In the genomic region with DNA sequence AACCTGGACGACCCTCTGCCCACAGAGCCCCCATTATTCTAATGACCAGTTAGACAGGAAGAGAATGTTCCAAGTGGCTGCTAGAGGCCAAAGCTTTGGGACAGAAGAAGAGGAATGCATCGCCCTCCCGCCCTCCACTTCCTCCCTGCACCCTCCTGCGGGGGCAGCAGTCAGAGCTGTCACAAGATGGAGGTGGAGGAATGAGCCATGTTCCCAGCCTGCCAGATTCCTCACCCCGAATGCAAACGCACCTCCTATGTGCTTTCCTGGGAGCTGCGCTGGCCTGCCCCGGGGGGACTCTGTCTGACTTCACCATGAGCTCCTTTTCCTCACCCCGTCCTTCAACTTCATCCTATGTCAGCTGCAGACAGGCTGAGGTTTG, we compare ENCODE assay signal across 23 cellular contexts.
DNase-seq lines count a peak whose midpoint lies in the region; ATAC-seq and TF ChIP-seq lines count a peak whose summit lies in the region.
"Had no signal": no experiment of that assay in that cellular context is flagged by ENCODE, and none has a peak within 500 bp of the region (broad histone marks: within the 10 kb centered on the region; RNA-seq: fewer than 3 reads in every experiment).

No MANE protein-coding gene starts in this region.

- H3K4me1 Mint-ChIP-seq in T-helper 2 cell treated with Interferon-gamma antibody and Interleukin-4, amounts not matched to agents 5 μg/mL and 100 μg/mL, for 36 hours (ENCODE audit: low read depth) = peaks cover 2% of the 10 kb centered on the region
- peaks cover 17% of the 10 kb centered on the region for H3K4me1 Mint-ChIP-seq in stimulated activated memory B cell treated with anti-CD40 and anti-IgM and Interleukin-4, amounts not matched to agents 10 μg/mL and 1 μg/mL and 100 μg/mL, for 72 hours

- no peak overlapping the region for H3K4me3 Mint-ChIP-seq in T-helper 2 cell treated with Interferon-gamma antibody and Interleukin-4, amounts not matched to agents 5 μg/mL and 100 μg/mL, for 36 hours
- H3K4me3 Mint-ChIP-seq in stimulated activated memory B cell treated with anti-CD40 and anti-IgM and Interleukin-4, amounts not matched to agents 10 μg/mL and 1 μg/mL and 100 μg/mL, for 72 hours = no peak overlapping the region
- H3K4me3 Mint-ChIP-seq: activated CD4-positive, alpha-beta T cell treated with anti-CD3 and anti-CD28 coated beads for 36 hours; activated naive CD4-positive, alpha-beta T cell treated with anti-CD3 and anti-CD28 coated beads, Interleukin-2, amount 50 U/mL, for 24 hours; CD14-positive monocyte; nephron had no signal

- peaks cover 18% of the 10 kb centered on the region for H3K36me3 ChIP-seq in WERI-Rb-1

- peak; percentile 28; the same call in 1 of the 2 replicates for TF ChIP-seq CTCF in WERI-Rb-1 (IDR thresholded peaks at IDR 0.05; ENCODE audit: low read depth, low read length)

- no peaks in the 10 kb centered on the region for H3K27me3 Mint-ChIP-seq in T-helper 2 cell treated with Interferon-gamma antibody and Interleukin-4, amounts not matched to agents 5 μg/mL and 100 μg/mL, for 36 hours (ENCODE audit: low read depth)
- no peaks in the 10 kb centered on the region for H3K27me3 Mint-ChIP-seq in stimulated activated memory B cell treated with anti-CD40 and anti-IgM and Interleukin-4, amounts not matched to agents 10 μg/mL and 1 μg/mL and 100 μg/mL, for 72 hours
- H3K27me3 Mint-ChIP-seq: activated CD4-positive, alpha-beta T cell treated with anti-CD3 and anti-CD28 coated beads for 36 hours; activated naive CD4-positive, alpha-beta T cell treated with anti-CD3 and anti-CD28 coated beads, Interleukin-2, amount 50 U/mL, for 24 hours had no signal

- H3K9me3 ChIP-seq in WERI-Rb-1 (ENCODE audit: severe bottlenecking) = no peaks in the 10 kb centered on the region
- H3K9me3 ChIP-seq: upper lobe of right lung had no signal

- H3K27ac Mint-ChIP-seq in T-helper 2 cell treated with Interferon-gamma antibody and Interleukin-4, amounts not matched to agents 5 μg/mL and 100 μg/mL, for 36 hours = peak overlapping the region; percentile 15
- H3K27ac Mint-ChIP-seq in stimulated activated memory B cell treated with anti-CD40 and anti-IgM and Interleukin-4, amounts not matched to agents 10 μg/mL and 1 μg/mL and 100 μg/mL, for 72 hours = peak overlapping the region; percentile 14
- H3K27ac Mint-ChIP-seq: activated CD4-positive, alpha-beta T cell treated with anti-CD3 and anti-CD28 coated beads for 36 hours; activated naive CD4-positive, alpha-beta T cell treated with anti-CD3 and anti-CD28 coated beads, Interleukin-2, amount 50 U/mL, for 24 hours had no signal

- DNase-seq in T-helper 2 cell treated with Interferon-gamma antibody and Interleukin-4, amounts not matched to agents 5 μg/mL and 100 μg/mL, for 36 hours (ENCODE audit: low spot score) = no peak
- DNase-seq in T-helper 2 cell (no peak), WERI-Rb-1 (no peak), head of caudate nucleus (peak in 41 of 42 donors; percentile 36 to 88 (median 75)), NCI-H748 (lab: John Stamatoyannopoulos, UW; ENCODE audit: unreplicated experiment) (no peak), SIG-M5 treated with dmso at 0.1 percent for 504 hours (lab: John Stamatoyannopoulos, UW; ENCODE audit: unreplicated experiment) (no peak)
- DNase-seq: activated CD4-positive, alpha-beta T cell treated with anti-CD3 and anti-CD28 coated beads for 36 hours; activated CD8-positive, alpha-beta memory T cell treated with anti-CD3 and anti-CD28 coated beads, Interleukin-2, amount 50 U/mL, for 48 hours; dermis blood vessel endothelial cell; DMS79 treated with DMSO at 0.1 percent for 48 hours; erythroblast; mammary epithelial cell; NCI-H1694; NCI-H446; SIG-M5; stimulated activated CD4-positive, alpha-beta T cell treated with anti-CD3 and anti-CD28 coated beads, Interleukin-15, amount 100 ng/mL, for 24 hours; stimulated activated naive CD8-positive, alpha-beta T cell treated with anti-CD3 and anti-CD28 coated beads, Interleukin-15, Interleukin-2, amounts not matched to agents 100 U/mL and 50 U/mL, for 24 hours; upper lobe of right lung had no signal

- peaks cover 13% of the 10 kb centered on the region for H3K36me3 Mint-ChIP-seq in T-helper 2 cell treated with Interferon-gamma antibody and Interleukin-4, amounts not matched to agents 5 μg/mL and 100 μg/mL, for 36 hours (ENCODE audit: low read depth)
- H3K36me3 Mint-ChIP-seq in stimulated activated memory B cell treated with anti-CD40 and anti-IgM and Interleukin-4, amounts not matched to agents 10 μg/mL and 1 μg/mL and 100 μg/mL, for 72 hours = peaks cover 20% of the 10 kb centered on the region

- ATAC-seq in stimulated activated memory B cell treated with anti-CD40 and anti-IgM and Interleukin-4, amounts not matched to agents 10 μg/mL and 1 μg/mL and 100 μg/mL, for 72 hours = no peak
- ATAC-seq in HG03457 (IDR thresholded peaks at IDR 0.05; ENCODE audit: unreplicated experiment) = no peak
- ATAC-seq: activated CD4-positive, alpha-beta T cell treated with anti-CD3 and anti-CD28 coated beads for 36 hours; stimulated activated naive CD8-positive, alpha-beta T cell treated with anti-CD3 and anti-CD28 coated beads, Interleukin-15, Interleukin-2, amounts not matched to agents 100 U/mL and 50 U/mL, for 24 hours; upper lobe of right lung had no signal

- H3K9me3 Mint-ChIP-seq in T-helper 2 cell treated with Interferon-gamma antibody and Interleukin-4, amounts not matched to agents 5 μg/mL and 100 μg/mL, for 36 hours = no peaks in the 10 kb centered on the region
- no peaks in the 10 kb centered on the region for H3K9me3 Mint-ChIP-seq in stimulated activated memory B cell treated with anti-CD40 and anti-IgM and Interleukin-4, amounts not matched to agents 10 μg/mL and 1 μg/mL and 100 μg/mL, for 72 hours
- H3K9me3 Mint-ChIP-seq: activated naive CD4-positive, alpha-beta T cell treated with anti-CD3 and anti-CD28 coated beads, Interleukin-2, amount 50 U/mL, for 24 hours; CD14-positive monocyte; nephron had no signal

- no peaks in the 10 kb centered on the region for H3K27me3 ChIP-seq in WERI-Rb-1 (ENCODE audit: insufficient read depth, low read depth, severe bottlenecking)
- H3K27me3 ChIP-seq: upper lobe of right lung had no signal

- H3K4me3 ChIP-seq in WERI-Rb-1 (ENCODE audit: low read depth, low read length) = no peak overlapping the region
- H3K4me3 ChIP-seq: upper lobe of right lung had no signal

- H3K27ac ChIP-seq in WERI-Rb-1 = no peak overlapping the region
- H3K27ac ChIP-seq: upper lobe of right lung had no signal

- intact Hi-C loops in head of caudate nucleus (cut with DNase I) = loop anchor here (5.0 kb wide), 2 partner anchors 112 to 427 kb away; a partner anchor contains a TSS

Comparison
In these comparisons a context has a peak if more than half of its experiments do, and no peak if none do; other contexts are left out.
1. DNase-seq: peak in head of caudate nucleus (41 of 42); none in T-helper 2 cell treated with Interferon-gamma antibody and Interleukin-4, amounts not matched to agents 5 μg/mL and 100 μg/mL, for 36 hours (single experiment), T-helper 2 cell (0 of 5), WERI-Rb-1 (single experiment), NCI-H748 (single experiment) and SIG-M5 treated with dmso at 0.1 percent for 504 hours (single experiment).